In genomic region chr3:186529204-186529999, GRCh38 we compare ENCODE assay signal across 1 cellular context.
A peak's percentile ranks its signal among the peaks of the same experiment; 100 is the strongest.
TF ChIP-seq lines count a peak whose summit lies in the region.

No MANE protein-coding gene starts in this region.

TF ChIP-seq in K562, 482 proteins besides CTCF, POLR2A, EP300 and RAD21:
- peak; percentile 52 for TF ChIP-seq CTCFL (IDR thresholded peaks at IDR 0.05; ENCODE audit: borderline replicate concordance, insufficient read depth, low read depth, low read length, poor library complexity, severe bottlenecking)
- no peak for TF ChIP-seq MCM2 (IDR thresholded peaks at IDR 0.05; ENCODE audit: low read depth)
TF ChIP-seq in K562: peak in this region for 1.
